In the genomic region with DNA sequence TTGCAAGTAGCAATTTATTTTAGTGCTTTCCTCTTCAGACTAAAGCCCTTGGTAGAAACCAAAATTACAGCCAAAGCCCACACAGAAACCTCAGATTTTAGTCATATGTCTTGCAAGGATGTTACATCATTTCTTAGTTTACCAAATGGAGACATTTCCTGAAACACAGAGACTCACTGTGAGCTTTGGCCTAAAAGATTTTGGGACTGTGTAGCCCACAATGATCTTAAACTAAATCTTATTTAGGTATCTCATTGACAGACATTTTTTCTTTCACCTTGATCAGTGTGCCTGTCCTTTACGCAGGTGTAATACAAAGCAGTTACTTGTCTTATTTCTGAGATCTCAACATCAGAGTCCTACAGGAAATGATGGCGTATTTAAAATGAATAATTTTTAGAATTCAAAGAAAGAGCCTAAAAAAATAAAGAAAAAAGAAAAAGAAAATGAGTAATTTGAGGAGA, we compare ENCODE assay signal across 8 cellular contexts. TPM values are rescaled to one million over a fixed set of nuclear protein-coding genes. Genes with fewer than 3 reads are reported as not detected.
DNase-seq lines count a peak whose midpoint lies in the region; ATAC-seq and TF ChIP-seq lines count a peak whose summit lies in the region.

No MANE protein-coding gene starts in this region.

- H3K4me2 ChIP-seq in HCT116 (ENCODE audit: low read length), result no peak overlapping the region

- H3K36me3 ChIP-seq in HCT116 (ENCODE audit: control insufficient read depth in 1 of 2, insufficient read depth in 2 of 2, low read length in 2 of 2), result no peaks in the 10 kb centered on the region

- no peak overlapping the region for H2AFZ ChIP-seq in HCT116 (ENCODE audit: low read depth, low read length, poor library complexity, severe bottlenecking)

- no peaks in the 10 kb centered on the region for H3K9me2 ChIP-seq in HCT116 (ENCODE audit: insufficient read depth)

- H3K79me2 ChIP-seq in HCT116 (ENCODE audit: insufficient read depth, low read length), result no peaks in the 10 kb centered on the region

- TF ChIP-seq POLR2A in HCT116 (IDR thresholded peaks at IDR 0.05; ENCODE audit: borderline replicate concordance, extremely low read depth, insufficient read depth, insufficient read length), result no peak

- RAD21 ChIA-PET in HCT116 (lab: Charles Lee; ENCODE audit: low non-redundant PET in 1 of 2, low total read pairs in 2 of 2, uncharacterized antibody in 2 of 2, unreplicated experiment in 2 of 2), result no interaction called here

- intact Hi-C loops in HCT116 (cut with micrococcal nuclease), result no loop called here

- DNase-seq in Daoy (ENCODE audit: low read depth) (peak; percentile 28), HCT116 (ENCODE audit: low read depth, low spot score) (no peak), RKO (ENCODE audit: low spot score) (peak; percentile 81), foreskin keratinocyte (peak in 1 of 2 donors; percentile 54), DMS79 (lab: John Stamatoyannopoulos, UW) (no peak), cortex of kidney (lab: John Stamatoyannopoulos, UW) (no peak)
- DNase-seq in activated CD4-positive, alpha-beta T cell treated with anti-CD3 and anti-CD28 coated beads for 4 hours, result no peak

- no peak for TF ChIP-seq RAD21 in HCT116 (IDR thresholded peaks at IDR 0.05; ENCODE audit: low read depth)

- CTCF ChIA-PET in HCT116 (lab: Charles Lee), result interaction anchor here (1.1 kb wide), 1 partner anchor 206 kb away, joined by 4 read pairs; no protein-coding TSS in a partner anchor

- no TSS peak for BruUV-seq in HCT116 (replicated peaks; lab: Mats Ljungman, UMichigan)

- H3K27ac ChIP-seq in HCT116 (ENCODE audit: low read depth, low read length) (no peak overlapping the region), foreskin keratinocyte (peak overlapping the region; percentile 67)

- ATAC-seq in HCT116, result no peak
- ATAC-seq in foreskin keratinocyte, result no peak
- ATAC-seq in GM19467 (IDR thresholded peaks at IDR 0.05; ENCODE audit: unreplicated experiment), result no peak

- H3K9ac ChIP-seq in HCT116 (ENCODE audit: low read length), result no peak overlapping the region

- H3K9me3 ChIP-seq in HCT116 (ENCODE audit: control insufficient read depth in 1 of 2, insufficient read depth in 1 of 2, low read depth in 1 of 2, low read length in 2 of 2), result no peaks in the 10 kb centered on the region

- no peak for TF ChIP-seq CTCF in HCT116 (IDR thresholded peaks at IDR 0.05 in 2 of 3, conservative IDR thresholded peaks at IDR 0.05 in 1 of 3; ENCODE audit: borderline replicate concordance in 1 of 3, insufficient read depth in 1 of 3, low read depth in 2 of 3, low read length in 2 of 3)
- TF ChIP-seq CTCF in foreskin keratinocyte (conservative IDR thresholded peaks at IDR 0.05), result no peak

- no peak overlapping the region for H3K4me3 ChIP-seq in HCT116 (replicated peaks in 1 of 2; ENCODE audit: low read depth in 1 of 2, low read length in 2 of 2)

- H3K27me3 ChIP-seq in HCT116 (ENCODE audit: insufficient read depth, low read length) (no peaks in the 10 kb centered on the region), foreskin keratinocyte (no peaks in the 10 kb centered on the region)

- peaks cover 6 to 31% of the 10 kb centered on the region in 2 experiments; a peak in 3 of 4 replicates for H3K4me1 ChIP-seq in HCT116 (ENCODE audit: control insufficient read depth in 1 of 2, insufficient read depth in 2 of 2, low read length in 2 of 2)
- peaks cover 27% of the 10 kb centered on the region for H3K4me1 ChIP-seq in foreskin keratinocyte

- H4K20me1 ChIP-seq in HCT116 (ENCODE audit: insufficient read depth), result no peaks in the 10 kb centered on the region

- POLR2A ChIA-PET in HCT116 (lab: Charles Lee), result interaction anchor here (0.5 to 0.6 kb wide), 2 partner anchors 26 to 423 kb away, joined by 3 read pairs; no protein-coding TSS in a partner anchor

TF ChIP-seq in HCT116, 20 proteins besides CTCF, POLR2A, EP300 and RAD21:
- peak; percentile 84 for TF ChIP-seq CEBPB (IDR thresholded peaks at IDR 0.05; ENCODE audit: low read depth)
- no peak for TF ChIP-seq CBX3 (IDR thresholded peaks at IDR 0.05; ENCODE audit: low read depth)
- no peak for TF ChIP-seq TCF7L2 (IDR thresholded peaks at IDR 0.05; ENCODE audit: borderline replicate concordance, extremely low read depth, insufficient read depth, insufficient read length)
- no peak for TF ChIP-seq SIN3A (IDR thresholded peaks at IDR 0.05; ENCODE audit: low read depth)
- peak; percentile 57; the same call in 1 of the 2 replicates for TF ChIP-seq SRF (IDR thresholded peaks at IDR 0.05; ENCODE audit: low read depth)
- no peak for TF ChIP-seq ZNF274 (IDR thresholded peaks at IDR 0.05; ENCODE audit: low read depth, low read length)
- TF ChIP-seq JUND (IDR thresholded peaks at IDR 0.05), result no peak
- TF ChIP-seq ELF1 (IDR thresholded peaks at IDR 0.05; ENCODE audit: borderline replicate concordance, low read depth), result no peak
- TF ChIP-seq SP1 (IDR thresholded peaks at IDR 0.05; ENCODE audit: low read depth), result peak; percentile 42

RNA-seq across cellular contexts. Expression of gene AP4E1, which starts 27.8 kb away (rescaled TPM):
- total RNA-seq in Daoy (2014; rRNA removed; shearing (Covaris generic)), result 16.4 and 18.7 TPM in 2 replicates
- 10.1 TPM for total RNA-seq in HCT116 (2021; ENCODE audit: unreplicated experiment)
- 1.8 and 2.1 TPM in 2 replicates for polyA plus RNA-seq in HCT116 (2012)
- 12.8 and 13.1 TPM in 2 replicates for total RNA-seq in foreskin keratinocyte
- polyA plus RNA-seq in foreskin keratinocyte, result 2.5 and 3.2 TPM in 2 replicates

Comparison
In these comparisons a context has a peak if more than half of its experiments do, and no peak if none do; other contexts are left out.
1. DNase-seq: peak in Daoy (single experiment) and RKO (single experiment); none in HCT116 (single experiment), DMS79 (single experiment), cortex of kidney (single experiment) and activated CD4-positive, alpha-beta T cell treated with anti-CD3 and anti-CD28 coated beads for 4 hours (0 of 2).